In genomic region chr9:137451976-137452760, GRCh38 we compare ENCODE assay signal across 17 cellular contexts. TPM values are rescaled to one million over a fixed set of nuclear protein-coding genes. Genes with fewer than 3 reads are reported as not detected.
A peak's percentile ranks its signal among the peaks of the same experiment; 100 is the strongest.
DNase-seq lines count a peak whose midpoint lies in the region; ATAC-seq and TF ChIP-seq lines count a peak whose summit lies in the region.
"Had no signal": no experiment of that assay in that cellular context is flagged by ENCODE, and none has a peak within 500 bp of the region (broad histone marks: within the 10 kb centered on the region; RNA-seq: fewer than 3 reads in every experiment).

No MANE protein-coding gene starts in this region.

- peaks cover 24% of the 10 kb centered on the region for H3K4me1 Mint-ChIP-seq in activated CD8-positive, alpha-beta memory T cell treated with anti-CD3 and anti-CD28 coated beads, Interleukin-2, amount 10 ng/mL, durations not matched to agents 7 days and 5 days
- peaks cover 10% of the 10 kb centered on the region for H3K4me1 Mint-ChIP-seq in activated T-helper 1 cell treated with anti-CD3 and anti-CD28 coated beads, Interleukin-12 subunit alpha, Interleukin-12 subunit beta, Interleukin-2, Interleukin-4 antibody, amounts not matched to agents 30 ng/mL and 10 ng/mL and 1 ng/mL, durations not matched to agents 14 hours and 24 hours and 36 hours (ENCODE audit: low read depth)

- intact Hi-C loops in left cardiac atrium (cut with DNase I) (no loop called here), psoas muscle (cut with DNase I) (no loop called here)
- intact Hi-C loops in activated T-helper 1 cell treated with anti-CD3 and anti-CD28 coated beads, Interleukin-12 subunit alpha, Interleukin-12 subunit beta, Interleukin-2, Interleukin-4 antibody, amounts not matched to agents 30 ng/mL and 10 ng/mL and 1 ng/mL, durations not matched to agents 14 hours and 24 hours and 36 hours (cut with micrococcal nuclease) = loop anchor here (5.0 to 10.0 kb wide), 3 partner anchors 430 to 970 kb away; partner anchors contain the start of genes RABL6 and SEC16A

- no peak overlapping the region for H3K4me3 ChIP-seq in psoas muscle
- H3K4me3 ChIP-seq: testis had no signal

- H3K27ac Mint-ChIP-seq in activated CD8-positive, alpha-beta memory T cell treated with anti-CD3 and anti-CD28 coated beads, Interleukin-2, amount 10 ng/mL, durations not matched to agents 7 days and 5 days = peak overlapping the region; percentile 66
- H3K27ac Mint-ChIP-seq in activated T-helper 1 cell treated with anti-CD3 and anti-CD28 coated beads, Interleukin-12 subunit alpha, Interleukin-12 subunit beta, Interleukin-2, Interleukin-4 antibody, amounts not matched to agents 30 ng/mL and 10 ng/mL and 1 ng/mL, durations not matched to agents 14 hours and 24 hours and 36 hours = no peak overlapping the region

- H3K27me3 Mint-ChIP-seq in activated CD8-positive, alpha-beta memory T cell treated with anti-CD3 and anti-CD28 coated beads, Interleukin-2, amount 10 ng/mL, durations not matched to agents 7 days and 5 days = no peaks in the 10 kb centered on the region
- H3K27me3 Mint-ChIP-seq in activated T-helper 1 cell treated with anti-CD3 and anti-CD28 coated beads, Interleukin-12 subunit alpha, Interleukin-12 subunit beta, Interleukin-2, Interleukin-4 antibody, amounts not matched to agents 30 ng/mL and 10 ng/mL and 1 ng/mL, durations not matched to agents 14 hours and 24 hours and 36 hours (ENCODE audit: insufficient read depth) = no peaks in the 10 kb centered on the region

- DNase-seq in activated CD8-positive, alpha-beta memory T cell treated with anti-CD3 and anti-CD28 coated beads, Interleukin-2, amount 10 ng/mL, durations not matched to agents 7 days and 5 days = no peak
- no peak for DNase-seq in activated CD8-positive, alpha-beta memory T cell treated with anti-CD3 and anti-CD28 coated beads for 24 hours
- DNase-seq in SKM-1 (lab: John Stamatoyannopoulos, UW; ENCODE audit: unreplicated experiment) (peak; percentile 46), left cardiac atrium (peak; percentile 25), psoas muscle (peak; percentile 23 to 58), NCI-H82 (lab: John Stamatoyannopoulos, UW) (no peak)
- DNase-seq in activated T-helper 1 cell treated with anti-CD3 and anti-CD28 coated beads, Interleukin-12 subunit alpha, Interleukin-12 subunit beta, Interleukin-2, Interleukin-4 antibody, amounts not matched to agents 30 ng/mL and 10 ng/mL and 1 ng/mL, durations not matched to agents 14 hours and 24 hours and 36 hours (ENCODE audit: low spot score) = no peak
- DNase-seq: activated CD4-positive, alpha-beta T cell treated with anti-CD3 and anti-CD28 coated beads, Interleukin-2, amount 50 U/mL, for 4 hours; cerebellar nuclear complex; DMS153; glutamatergic neuron; NCI-H1105 treated with DMSO at 0.1 percent for 48 hours; testis had no signal

- H3K4me1 ChIP-seq in psoas muscle = no peaks in the 10 kb centered on the region

- CTCF ChIA-PET in activated CD8-positive, alpha-beta memory T cell treated with anti-CD3 and anti-CD28 coated beads, Interleukin-2, amount 10 ng/mL, durations not matched to agents 7 days and 5 days (lab: Charles Lee) = interaction anchor here (0.8 to 0.9 kb wide), 2 partner anchors 8 to 30 kb away, joined by 4 read pairs; partner anchors contain the start of genes EXD3 and NOXA1

- H3K27me3 ChIP-seq in psoas muscle (ENCODE audit: insufficient read depth in 3 of 3, low read length in 2 of 3) = no peaks in the 10 kb centered on the region
- H3K27me3 ChIP-seq: testis had no signal

- 90 to 94% (median 92%) methylated on average over 20 of the region's 20 CpGs for WGBS in psoas muscle, 3 donors

- no peak overlapping the region for H3K4me3 Mint-ChIP-seq in activated CD8-positive, alpha-beta memory T cell treated with anti-CD3 and anti-CD28 coated beads, Interleukin-2, amount 10 ng/mL, durations not matched to agents 7 days and 5 days
- no peak overlapping the region for H3K4me3 Mint-ChIP-seq in activated T-helper 1 cell treated with anti-CD3 and anti-CD28 coated beads, Interleukin-12 subunit alpha, Interleukin-12 subunit beta, Interleukin-2, Interleukin-4 antibody, amounts not matched to agents 30 ng/mL and 10 ng/mL and 1 ng/mL, durations not matched to agents 14 hours and 24 hours and 36 hours

- H3K9me3 ChIP-seq in psoas muscle = no peaks in the 10 kb centered on the region
- H3K9me3 ChIP-seq: testis had no signal

- H3K9me3 Mint-ChIP-seq in activated CD8-positive, alpha-beta memory T cell treated with anti-CD3 and anti-CD28 coated beads, Interleukin-2, amount 10 ng/mL, durations not matched to agents 7 days and 5 days (ENCODE audit: low read depth) = no peaks in the 10 kb centered on the region
- no peaks in the 10 kb centered on the region for H3K9me3 Mint-ChIP-seq in activated T-helper 1 cell treated with anti-CD3 and anti-CD28 coated beads, Interleukin-12 subunit alpha, Interleukin-12 subunit beta, Interleukin-2, Interleukin-4 antibody, amounts not matched to agents 30 ng/mL and 10 ng/mL and 1 ng/mL, durations not matched to agents 14 hours and 24 hours and 36 hours

- no peak for TF ChIP-seq CTCF in psoas muscle (IDR thresholded peaks at IDR 0.05)

- no peak overlapping the region for H3K27ac ChIP-seq in psoas muscle
- H3K27ac ChIP-seq: epithelial cell of prostate, testis had no signal

- ATAC-seq in activated CD8-positive, alpha-beta memory T cell treated with anti-CD3 and anti-CD28 coated beads, Interleukin-2, amount 10 ng/mL, durations not matched to agents 7 days and 5 days = no peak
- ATAC-seq in left cardiac atrium (no peak), psoas muscle (no peak), GM19328 (IDR thresholded peaks at IDR 0.05; ENCODE audit: unreplicated experiment) (no peak)

- peaks cover 10% of the 10 kb centered on the region for H3K36me3 Mint-ChIP-seq in activated CD8-positive, alpha-beta memory T cell treated with anti-CD3 and anti-CD28 coated beads, Interleukin-2, amount 10 ng/mL, durations not matched to agents 7 days and 5 days
- peaks cover 5% of the 10 kb centered on the region for H3K36me3 Mint-ChIP-seq in activated T-helper 1 cell treated with anti-CD3 and anti-CD28 coated beads, Interleukin-12 subunit alpha, Interleukin-12 subunit beta, Interleukin-2, Interleukin-4 antibody, amounts not matched to agents 30 ng/mL and 10 ng/mL and 1 ng/mL, durations not matched to agents 14 hours and 24 hours and 36 hours (ENCODE audit: low read depth)

- peaks cover 0 to 46% of the 10 kb centered on the region in 2 donors for H3K36me3 ChIP-seq in psoas muscle (ENCODE audit: insufficient read depth in 1 of 2, low read depth in 1 of 2)

RNA-seq across cellular contexts. Expression of gene NSMF, which starts 7.0 kb away (rescaled TPM):
- 10 to 100 TPM; 35.8 to 42.1 TPM for total RNA-seq in activated CD8-positive, alpha-beta memory T cell treated with anti-CD3 and anti-CD28 coated beads, Interleukin-2, amount 10 ng/mL, durations not matched to agents 7 days and 5 days
- 10 to 100 TPM; 20.5 to 25.1 TPM for total RNA-seq in left cardiac atrium
- 10 to 100 TPM in 1 of 4 donors, 1 to 10 TPM in 3; 4.8 to 11.2 (median 6.4) TPM for total RNA-seq in psoas muscle
- 10 to 100 TPM in 1 of 3 donors, 1 to 10 TPM in 2; 4.9 to 11.0 (median 5.7) TPM for polyA plus RNA-seq in psoas muscle
- 57.2 and 58.9 TPM in 2 replicates for total RNA-seq in activated T-helper 1 cell treated with anti-CD3 and anti-CD28 coated beads, Interleukin-12 subunit alpha, Interleukin-12 subunit beta, Interleukin-2, Interleukin-4 antibody, amounts not matched to agents 30 ng/mL and 10 ng/mL and 1 ng/mL, durations not matched to agents 14 hours and 24 hours and 36 hours

RNA-seq across cellular contexts. Expression of gene ENTPD8, which starts 11.0 kb away (rescaled TPM):
- not detected for total RNA-seq in activated CD8-positive, alpha-beta memory T cell treated with anti-CD3 and anti-CD28 coated beads, Interleukin-2, amount 10 ng/mL, durations not matched to agents 7 days and 5 days
- not detected for total RNA-seq in left cardiac atrium
- total RNA-seq in psoas muscle = not detected
- polyA plus RNA-seq in psoas muscle = under 1 TPM in 1 of 3 donors, not detected in 2; 0.01 TPM
- not detected in 2 replicates for total RNA-seq in activated T-helper 1 cell treated with anti-CD3 and anti-CD28 coated beads, Interleukin-12 subunit alpha, Interleukin-12 subunit beta, Interleukin-2, Interleukin-4 antibody, amounts not matched to agents 30 ng/mL and 10 ng/mL and 1 ng/mL, durations not matched to agents 14 hours and 24 hours and 36 hours
- total RNA-seq: A673, NCI-H460 had no signal

RNA-seq across cellular contexts. Expression of gene NOXA1, which starts 29.0 kb away (rescaled TPM):
- total RNA-seq in activated CD8-positive, alpha-beta memory T cell treated with anti-CD3 and anti-CD28 coated beads, Interleukin-2, amount 10 ng/mL, durations not matched to agents 7 days and 5 days = under 1 TPM; 0.30 to 0.53 TPM
- total RNA-seq in left cardiac atrium = 1 to 10 TPM; 2.5 to 5.3 TPM
- total RNA-seq in psoas muscle = 1 to 10 TPM in 3 of 4 donors, under 1 TPM in 1; 0.62 to 5.1 (median 2.5) TPM
- 1 to 10 TPM in 1 of 3 donors, under 1 TPM in 2; 0.43 to 1.0 (median 0.83) TPM for polyA plus RNA-seq in psoas muscle
- total RNA-seq in activated T-helper 1 cell treated with anti-CD3 and anti-CD28 coated beads, Interleukin-12 subunit alpha, Interleukin-12 subunit beta, Interleukin-2, Interleukin-4 antibody, amounts not matched to agents 30 ng/mL and 10 ng/mL and 1 ng/mL, durations not matched to agents 14 hours and 24 hours and 36 hours = 0.49 and 0.54 TPM in 2 replicates

RNA-seq across cellular contexts. Expression of gene EXD3, which starts 29.2 kb away (rescaled TPM):
- total RNA-seq in activated CD8-positive, alpha-beta memory T cell treated with anti-CD3 and anti-CD28 coated beads, Interleukin-2, amount 10 ng/mL, durations not matched to agents 7 days and 5 days = 10 to 100 TPM in 1 of 2 experiments, 1 to 10 TPM in 1; 9.2 to 19.8 TPM
- total RNA-seq in left cardiac atrium = 10 to 100 TPM in 1 of 2 donors, 1 to 10 TPM in 1; 8.0 to 11.7 TPM
- 10 to 100 TPM in 2 of 4 donors, 1 to 10 TPM in 2; 6.7 to 11.2 (median 9.7) TPM for total RNA-seq in psoas muscle
- polyA plus RNA-seq in psoas muscle = 1 to 10 TPM; 5.7 to 9.9 (median 7.2) TPM
- total RNA-seq in activated T-helper 1 cell treated with anti-CD3 and anti-CD28 coated beads, Interleukin-12 subunit alpha, Interleukin-12 subunit beta, Interleukin-2, Interleukin-4 antibody, amounts not matched to agents 30 ng/mL and 10 ng/mL and 1 ng/mL, durations not matched to agents 14 hours and 24 hours and 36 hours = 4.8 and 4.9 TPM in 2 replicates

Comparison
In these comparisons a context has a peak if more than half of its experiments do, and no peak if none do; other contexts are left out.
1. DNase-seq: peak in SKM-1 (single experiment), left cardiac atrium (single experiment) and psoas muscle (2 of 2); none in activated CD8-positive, alpha-beta memory T cell treated with anti-CD3 and anti-CD28 coated beads, Interleukin-2, amount 10 ng/mL, durations not matched to agents 7 days and 5 days (single experiment), activated CD8-positive, alpha-beta memory T cell treated with anti-CD3 and anti-CD28 coated beads for 24 hours (single experiment), activated T-helper 1 cell treated with anti-CD3 and anti-CD28 coated beads, Interleukin-12 subunit alpha, Interleukin-12 subunit beta, Interleukin-2, Interleukin-4 antibody, amounts not matched to agents 30 ng/mL and 10 ng/mL and 1 ng/mL, durations not matched to agents 14 hours and 24 hours and 36 hours (single experiment) and NCI-H82 (single experiment).